ENCODE assay signal across 9 cellular contexts in genomic region chr10:45817912-45818311, GRCh38.
"Had no signal": no experiment of that assay in that cellular context is flagged by ENCODE, and none has a peak within 500 bp of the region (broad histone marks: within the 10 kb centered on the region; RNA-seq: fewer than 3 reads in every experiment).

No MANE protein-coding gene starts in this region.

- H3K9me3 ChIP-seq: HAP-1 had no signal

- H3K4me3 ChIP-seq: GM23248, HAP-1 had no signal

- DNase-seq: GM23248, GOT3, H7, HFFc6 had no signal

- H3K27me3 Mint-ChIP-seq: IgD-negative memory B cell had no signal

- ATAC-seq: HCT116 had no signal

- FAIRE-seq: HepG2 had no signal

- H3K27ac Mint-ChIP-seq: HFFc6 had no signal

- H2AFZ ChIP-seq: GM23248 had no signal

- H3K9me3 Mint-ChIP-seq: HFFc6 had no signal

- H3K36me3 ChIP-seq: HAP-1 had no signal

- H3K4me1 ChIP-seq: HAP-1 had no signal

- H3K27ac ChIP-seq: GM23248, HL-60 had no signal

- H3K9ac ChIP-seq: GM23248 had no signal

- H3K36me3 Mint-ChIP-seq: IgD-negative memory B cell had no signal

- H3K4me3 Mint-ChIP-seq: HFFc6, IgD-negative memory B cell had no signal
